Comparison of ENCODE assay signal across 9 cellular contexts in the genomic region with DNA sequence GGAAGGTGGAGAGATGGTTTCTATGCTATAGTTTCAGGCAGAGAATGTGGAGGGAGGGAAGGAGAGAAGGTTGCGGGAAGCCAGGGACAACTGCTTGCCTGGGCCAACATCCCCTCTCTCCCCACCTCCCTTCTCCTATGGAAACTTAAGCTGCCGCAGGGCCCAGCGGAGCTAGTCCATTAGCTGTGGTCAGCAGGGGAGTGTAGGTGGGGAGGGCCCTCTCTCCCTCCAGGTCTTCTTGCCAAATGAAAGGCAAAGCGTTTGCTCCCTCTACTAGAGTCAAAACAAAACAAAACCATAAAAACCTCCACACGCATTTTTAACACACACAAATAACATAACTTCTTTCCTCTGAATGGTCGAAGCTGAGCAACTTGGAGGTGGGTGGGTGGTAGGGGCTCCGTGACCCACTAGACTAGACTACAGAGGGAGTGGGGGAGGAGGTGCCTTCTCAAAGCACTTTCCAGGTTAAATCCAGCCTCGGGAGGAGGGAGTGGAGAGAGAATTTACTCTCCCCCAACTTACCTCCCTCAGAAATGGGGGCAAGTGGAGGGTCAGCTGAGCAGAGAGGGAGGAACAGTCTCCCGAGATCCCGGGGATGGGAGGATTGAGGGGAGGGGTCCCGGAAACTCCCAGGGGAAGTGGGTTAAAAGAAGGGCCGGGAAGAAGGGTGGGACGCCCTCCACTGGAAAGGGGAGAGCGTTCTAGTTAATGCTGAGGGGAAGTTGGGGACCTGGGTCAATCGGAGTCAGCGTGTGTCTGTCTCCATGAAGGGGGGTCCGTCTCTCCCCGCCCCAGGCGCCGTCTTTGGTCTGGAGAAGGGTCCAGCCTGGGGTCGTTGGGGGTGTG. TPM values are rescaled to one million over a fixed set of nuclear protein-coding genes. Genes with fewer than 3 reads are reported as not detected.
DNase-seq lines count a peak whose midpoint lies in the region; ATAC-seq lines count a peak whose summit lies in the region.
"Had no signal": no experiment of that assay in that cellular context is flagged by ENCODE, and none has a peak within 500 bp of the region (broad histone marks: within the 10 kb centered on the region; RNA-seq: fewer than 3 reads in every experiment).

No MANE protein-coding gene starts in this region.

- peaks cover 23% of the 10 kb centered on the region for H3K4me1 Mint-ChIP-seq in activated CD4-positive, alpha-beta T cell treated with anti-CD3 and anti-CD28 coated beads for 36 hours

- intact Hi-C loops in activated CD4-positive, alpha-beta T cell treated with anti-CD3 and anti-CD28 coated beads for 36 hours (cut with DNase I, micrococcal nuclease), result loop anchor here (1.0 to 5.0 kb wide), 4 partner anchors 60 to 205 kb away; partner anchors contain the start of gene PRKAG1 (in 1 of the 2)

- H3K9ac ChIP-seq in subcutaneous abdominal adipose tissue (ENCODE audit: low read length in 5 of 5), result peak overlapping the region in 4 of 5 donors; percentile 61 to 90 (median 82)

- CTCF ChIA-PET in activated CD4-positive, alpha-beta T cell treated with anti-CD3 and anti-CD28 coated beads for 36 hours (lab: Charles Lee), result interaction anchor here (1.1 to 3.8 kb wide), 7 partner anchors 10 to 123 kb away, joined by 3 to 30 read pairs (median 8); partner anchors contain the start of gene DDX23

- H3K36me3 ChIP-seq in subcutaneous abdominal adipose tissue (ENCODE audit: control insufficient read depth in 5 of 5, insufficient read depth in 5 of 5, low read length in 5 of 5), result no peaks in the 10 kb centered on the region

- DNase-seq in activated CD4-positive, alpha-beta T cell treated with anti-CD3 and anti-CD28 coated beads for 36 hours, result no peak
- DNase-seq in activated CD4-positive, alpha-beta T cell treated with anti-CD3 and anti-CD28 coated beads, Interleukin-2, amount 50 U/mL, for 48 hours, result no peak
- DNase-seq in amniotic epithelial cell (ENCODE audit: low read depth) (peak; percentile 59), kidney glomerular epithelial cell (lab: John Stamatoyannopoulos, UW) (peak; percentile 4), NCI-H748 treated with DMSO at 0.1 percent for 48 hours (lab: John Stamatoyannopoulos, UW) (no peak), globus pallidus (ENCODE audit: low spot score) (no peak), midbrain (lab: John Stamatoyannopoulos, UW) (no peak)
- DNase-seq: DMS 273 treated with DMSO at 0.1 percent for 48 hours had no signal

- H3K4me3 Mint-ChIP-seq in activated CD4-positive, alpha-beta T cell treated with anti-CD3 and anti-CD28 coated beads for 36 hours, result peak overlapping the region; percentile 81

- H3K9me3 ChIP-seq in subcutaneous abdominal adipose tissue (ENCODE audit: control insufficient read depth in 5 of 5, low read length in 5 of 5), result no peaks in the 10 kb centered on the region

- no peaks in the 10 kb centered on the region for H3K9me3 Mint-ChIP-seq in activated CD4-positive, alpha-beta T cell treated with anti-CD3 and anti-CD28 coated beads for 36 hours (ENCODE audit: low read depth)

- peak overlapping the region; percentile 57 for H3K27ac ChIP-seq in subcutaneous abdominal adipose tissue (ENCODE audit: low read depth, low read length)

- H3K4me1 ChIP-seq in subcutaneous abdominal adipose tissue (ENCODE audit: control insufficient read depth in 5 of 5, insufficient read depth in 5 of 5, low read length in 5 of 5), result peaks cover 6 to 42% (median 31%) of the 10 kb centered on the region in 5 donors

- no peak overlapping the region for H3K27ac Mint-ChIP-seq in activated CD4-positive, alpha-beta T cell treated with anti-CD3 and anti-CD28 coated beads for 36 hours

- ATAC-seq in activated CD4-positive, alpha-beta T cell treated with anti-CD3 and anti-CD28 coated beads for 36 hours, result no peak

- H3K4me3 ChIP-seq in subcutaneous abdominal adipose tissue (ENCODE audit: low read depth in 1 of 5, low read length in 5 of 5), result peak overlapping the region; percentile 70 to 89 (median 77)

- POLR2A ChIA-PET in activated CD4-positive, alpha-beta T cell treated with anti-CD3 and anti-CD28 coated beads for 36 hours (lab: Charles Lee), result no interaction called here

- H3K27me3 Mint-ChIP-seq in activated CD4-positive, alpha-beta T cell treated with anti-CD3 and anti-CD28 coated beads for 36 hours, result peaks cover 12% of the 10 kb centered on the region

- no peaks in the 10 kb centered on the region for H3K36me3 Mint-ChIP-seq in activated CD4-positive, alpha-beta T cell treated with anti-CD3 and anti-CD28 coated beads for 36 hours (ENCODE audit: low read depth)

- peaks cover 0 to 11% (median 2%) of the 10 kb centered on the region in 5 donors for H3K27me3 ChIP-seq in subcutaneous abdominal adipose tissue (ENCODE audit: control insufficient read depth in 5 of 5, insufficient read depth in 4 of 5, low read length in 5 of 5)

RNA-seq across cellular contexts. Expression of gene CACNB3, which starts 4.6 kb away (rescaled TPM):
- total RNA-seq in activated CD4-positive, alpha-beta T cell treated with anti-CD3 and anti-CD28 coated beads for 36 hours, result 10 to 100 TPM; 11.5 to 16.1 TPM

RNA-seq across cellular contexts. Expression of gene ADCY6, which starts 24.8 kb away (rescaled TPM):
- under 1 TPM; 0.05 to 0.09 TPM for total RNA-seq in activated CD4-positive, alpha-beta T cell treated with anti-CD3 and anti-CD28 coated beads for 36 hours

RNA-seq across cellular contexts. Expression of gene DDX23, which starts 38.3 kb away (rescaled TPM):
- total RNA-seq in activated CD4-positive, alpha-beta T cell treated with anti-CD3 and anti-CD28 coated beads for 36 hours, result 100 to 1,000 TPM; 115 to 120 TPM

RNA-seq across cellular contexts. Expression of gene RND1, which starts 52.0 kb away (rescaled TPM):
- total RNA-seq in activated CD4-positive, alpha-beta T cell treated with anti-CD3 and anti-CD28 coated beads for 36 hours, result 1 to 10 TPM; 2.2 to 3.3 TPM

Comparison
In these comparisons a context has a peak if more than half of its experiments do, and no peak if none do; other contexts are left out.
1. DNase-seq: peak in amniotic epithelial cell (single experiment) and kidney glomerular epithelial cell (single experiment); none in activated CD4-positive, alpha-beta T cell treated with anti-CD3 and anti-CD28 coated beads for 36 hours (single experiment), activated CD4-positive, alpha-beta T cell treated with anti-CD3 and anti-CD28 coated beads, Interleukin-2, amount 50 U/mL, for 48 hours (0 of 2), NCI-H748 treated with DMSO at 0.1 percent for 48 hours (single experiment), globus pallidus (single experiment) and midbrain (single experiment).